ENCODE assay signal across 8 cellular contexts in the genomic region with DNA sequence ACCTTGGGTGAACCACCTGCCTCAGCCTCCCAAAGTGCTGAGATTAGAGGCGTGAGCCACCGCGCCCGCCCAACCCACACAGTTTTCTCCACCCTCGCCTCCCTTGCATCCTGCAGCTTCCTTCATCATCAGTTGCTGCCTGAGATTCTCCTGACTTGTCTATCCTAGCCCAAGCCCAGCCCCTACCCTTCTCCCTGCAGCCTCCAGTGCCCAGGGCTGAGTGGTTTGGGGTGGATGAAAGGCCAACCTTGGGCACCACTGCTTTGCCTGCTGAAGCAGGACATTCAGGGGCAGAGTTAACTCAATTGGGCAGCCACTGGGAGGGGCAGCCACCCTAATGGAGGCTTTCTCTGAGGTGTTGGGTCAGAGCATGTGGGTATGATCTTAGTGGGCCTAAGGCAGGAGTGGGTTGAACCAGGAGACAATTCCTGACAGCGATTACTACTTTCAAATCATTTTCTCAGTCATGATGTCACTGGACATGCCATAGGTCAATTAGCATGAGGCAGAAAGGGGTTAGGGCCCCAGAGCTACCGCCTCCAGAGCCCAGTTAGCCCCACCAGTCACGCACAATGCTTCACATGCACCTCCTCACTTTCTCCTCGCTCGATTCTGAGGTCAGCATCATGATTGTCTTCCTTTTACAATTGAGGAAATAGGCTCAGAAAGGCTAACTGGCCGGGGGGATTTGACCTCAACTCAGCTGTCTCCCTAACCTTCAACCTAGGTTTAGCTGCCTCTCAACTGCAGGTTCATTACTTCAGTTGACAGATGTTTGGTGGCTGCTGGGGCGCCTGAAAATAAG. TPM values are rescaled to one million over a fixed set of nuclear protein-coding genes. Genes with fewer than 3 reads are reported as not detected.
DNase-seq lines count a peak whose midpoint lies in the region; ATAC-seq, FAIRE-seq and TF ChIP-seq lines count a peak whose summit lies in the region.

No MANE protein-coding gene starts in this region.

- POLR2A ChIA-PET in activated CD8-positive, alpha-beta T cell treated with anti-CD3 and anti-CD28 coated beads, Interleukin-2, amount 10 ng/mL, durations not matched to agents 7 days and 5 days (lab: Charles Lee) = interaction anchor here (0.8 to 2.0 kb wide), 7 partner anchors 8 to 58 kb away, joined by 3 to 15 read pairs (median 3); a partner anchor contains a TSS

- peak overlapping the region; percentile 76 for H3K4me2 ChIP-seq in keratinocyte (ENCODE audit: control insufficient read depth, extremely low read depth, insufficient read depth, low read depth, low read length)

- H2AFZ ChIP-seq in keratinocyte (ENCODE audit: control insufficient read depth, low read length) = no peak overlapping the region

- peak overlapping the region; percentile 89 for H3K4me3 Mint-ChIP-seq in activated CD8-positive, alpha-beta T cell treated with anti-CD3 and anti-CD28 coated beads, Interleukin-2, amount 10 ng/mL, durations not matched to agents 7 days and 5 days

- H3K79me2 ChIP-seq in keratinocyte (ENCODE audit: control insufficient read depth, insufficient read depth, low read length) = peaks cover 12% of the 10 kb centered on the region

- H3K27me3 ChIP-seq in keratinocyte (ENCODE audit: control insufficient read depth, extremely low read depth, insufficient read depth, low read length) (no peaks in the 10 kb centered on the region), thoracic aorta (replicated peaks; ENCODE audit: insufficient read depth) (no peaks in the 10 kb centered on the region)

- CTCF ChIA-PET in activated CD8-positive, alpha-beta T cell treated with anti-CD3 and anti-CD28 coated beads, Interleukin-2, amount 10 ng/mL, durations not matched to agents 7 days and 5 days (lab: Charles Lee) = interaction anchor here (0.8 to 2.8 kb wide), 2 partner anchors 9 to 35 kb away, joined by 3 to 9 read pairs; a partner anchor contains a TSS

- H3K27ac ChIP-seq in keratinocyte (ENCODE audit: control insufficient read depth, insufficient read depth, low read length) = peak overlapping the region; percentile 98
- H3K27ac ChIP-seq in thoracic aorta = peak overlapping the region; percentile 94 to 99

- H3K9ac ChIP-seq in ES-I3 (ENCODE audit: low read depth, low read length) (peak overlapping the region; percentile 99), keratinocyte (ENCODE audit: control insufficient read depth, extremely low read depth, insufficient read depth, low read length) (peak overlapping the region; percentile 89)

- H3K4me3 ChIP-seq in keratinocyte (ENCODE audit: control insufficient read depth in 2 of 3, extremely low read depth in 1 of 3, insufficient read depth in 2 of 3, low read depth in 1 of 3, low read length in 3 of 3) = peak overlapping the region in 1 of 3 experiments; percentile 74
- peak overlapping the region; percentile 92 for H3K4me3 ChIP-seq in thoracic aorta

- FAIRE-seq in keratinocyte (lab: Jason Lieb, UNC) = no peak

- no peaks in the 10 kb centered on the region for H3K9me3 ChIP-seq in ES-I3 (ENCODE audit: control insufficient read depth, insufficient read depth, low read length)
- H3K9me3 ChIP-seq in keratinocyte (ENCODE audit: control insufficient read depth, low read depth, low read length) = no peaks in the 10 kb centered on the region
- H3K9me3 ChIP-seq in thoracic aorta = no peaks in the 10 kb centered on the region

- H3K36me3 ChIP-seq in ES-I3 (ENCODE audit: insufficient read depth, low read length) = no peaks in the 10 kb centered on the region
- peaks cover 14 to 34% of the 10 kb centered on the region in 2 experiments for H3K36me3 ChIP-seq in keratinocyte (ENCODE audit: control insufficient read depth in 2 of 2, extremely low read depth in 1 of 2, insufficient read depth in 2 of 2, low read length in 2 of 2)
- peaks cover 19% of the 10 kb centered on the region for H3K36me3 ChIP-seq in thoracic aorta

- peak; percentile 41 for DNase-seq in activated CD8-positive, alpha-beta T cell treated with anti-CD3 and anti-CD28 coated beads, Interleukin-2, amount 10 ng/mL, durations not matched to agents 7 days and 5 days
- DNase-seq in keratinocyte (ENCODE audit: low read depth, low spot score) (no peak), thoracic aorta (ENCODE audit: low spot score) (no peak)
- DNase-seq in stimulated activated CD4-positive, alpha-beta T cell treated with anti-CD3 and anti-CD28 coated beads, Interleukin-15, amount 100 ng/mL, for 24 hours = no peak
- no peak for DNase-seq in effector CD4-positive, alpha-beta T cell

- peaks cover 48% of the 10 kb centered on the region for H3K4me1 Mint-ChIP-seq in activated CD8-positive, alpha-beta T cell treated with anti-CD3 and anti-CD28 coated beads, Interleukin-2, amount 10 ng/mL, durations not matched to agents 7 days and 5 days (ENCODE audit: low read depth)

- H4K20me1 ChIP-seq in keratinocyte (ENCODE audit: control insufficient read depth, extremely low read depth, insufficient read depth, low read length) = no peaks in the 10 kb centered on the region

- H3K4me1 ChIP-seq in ES-I3 (ENCODE audit: insufficient read depth, low read length) = peaks cover 5% of the 10 kb centered on the region
- peaks cover 52% of the 10 kb centered on the region for H3K4me1 ChIP-seq in keratinocyte (ENCODE audit: control insufficient read depth, extremely low read depth, insufficient read depth, low read length)
- peaks cover 19 to 42% of the 10 kb centered on the region in 2 donors for H3K4me1 ChIP-seq in thoracic aorta (ENCODE audit: control insufficient read depth in 1 of 2, low read depth in 2 of 2)

- ATAC-seq in HG03135 (IDR thresholded peaks at IDR 0.05; ENCODE audit: unreplicated experiment) (peak; percentile 11), thoracic aorta (ENCODE audit: insufficient number of reproducible peaks, low FRiP score, low read depth) (no peak), HG02840 (IDR thresholded peaks at IDR 0.05; ENCODE audit: low FRiP score, unreplicated experiment) (no peak)
- ATAC-seq in activated CD8-positive, alpha-beta T cell treated with anti-CD3 and anti-CD28 coated beads, Interleukin-2, amount 10 ng/mL, durations not matched to agents 7 days and 5 days = no peak

- peaks cover 50% of the 10 kb centered on the region for H3K36me3 Mint-ChIP-seq in activated CD8-positive, alpha-beta T cell treated with anti-CD3 and anti-CD28 coated beads, Interleukin-2, amount 10 ng/mL, durations not matched to agents 7 days and 5 days (ENCODE audit: low read depth)

- TF ChIP-seq CTCF in keratinocyte (optimal IDR thresholded peaks at IDR 0.05 in 1 of 3, IDR thresholded peaks at IDR 0.05 in 1 of 3, conservative IDR thresholded peaks at IDR 0.05 in 1 of 3; ENCODE audit: extremely low read depth in 1 of 3, insufficient read depth in 2 of 3, low read length in 3 of 3) (no peak), thoracic aorta (IDR thresholded peaks at IDR 0.05) (no peak)

- H3K27me3 Mint-ChIP-seq in activated CD8-positive, alpha-beta T cell treated with anti-CD3 and anti-CD28 coated beads, Interleukin-2, amount 10 ng/mL, durations not matched to agents 7 days and 5 days (ENCODE audit: low read depth) = no peaks in the 10 kb centered on the region

- H3K9me1 ChIP-seq in keratinocyte (ENCODE audit: control insufficient read depth, extremely low read depth, insufficient read depth, low read length) = no peaks in the 10 kb centered on the region

- peak overlapping the region; percentile 98 for H3K27ac Mint-ChIP-seq in activated CD8-positive, alpha-beta T cell treated with anti-CD3 and anti-CD28 coated beads, Interleukin-2, amount 10 ng/mL, durations not matched to agents 7 days and 5 days

- dilution Hi-C loops in keratinocyte (cut with MboI; ENCODE audit: extremely low pct_ligation_motif_present, low sequenced_read_pairs) = no loop called here

- no peaks in the 10 kb centered on the region for H3K9me3 Mint-ChIP-seq in activated CD8-positive, alpha-beta T cell treated with anti-CD3 and anti-CD28 coated beads, Interleukin-2, amount 10 ng/mL, durations not matched to agents 7 days and 5 days (ENCODE audit: insufficient read depth)

RNA-seq across cellular contexts. Expression of a gene that starts 1.0 kb away (rescaled TPM):
- 10 to 100 TPM; 26.9 to 33.0 TPM for total RNA-seq in activated CD8-positive, alpha-beta T cell treated with anti-CD3 and anti-CD28 coated beads, Interleukin-2, amount 10 ng/mL, durations not matched to agents 7 days and 5 days
- polyA plus RNA-seq in keratinocyte = 40.3 to 57.7 TPM (median 51.9 TPM) in 3 replicates
- polyA plus RNA-seq in keratinocyte (2011; ENCODE audit: low read depth) = 13.5 TPM
- polyA plus RNA-seq in keratinocyte (2011; cell fraction: cytosol; rRNA removed) = 25.4 and 60.1 TPM in 2 replicates
- polyA plus RNA-seq in keratinocyte (2011; cell fraction: nucleus; rRNA removed) = 36.5 and 39.2 TPM in 2 replicates
- 59.4 and 124 TPM in 2 replicates for polyA plus RNA-seq in keratinocyte (2012; ENCODE audit: low replicate concordance)
- 19.1 to 44.3 TPM (median 19.4 TPM) in 3 replicates for polyA minus RNA-seq in keratinocyte
- 48.7 TPM for polyA minus RNA-seq in keratinocyte (2011; cell fraction: cytosol; rRNA and poly(A)+ RNA removed)
- 10.8 and 13.9 TPM in 2 replicates for polyA minus RNA-seq in keratinocyte (2011; cell fraction: nucleus; rRNA and poly(A)+ RNA removed)
- total RNA-seq in thoracic aorta = 10 to 100 TPM; 51.7 to 53.0 TPM

RNA-seq across cellular contexts. Expression of a gene that starts 5.5 kb away (rescaled TPM):
- 10 to 100 TPM; 81.5 to 87.8 TPM for total RNA-seq in activated CD8-positive, alpha-beta T cell treated with anti-CD3 and anti-CD28 coated beads, Interleukin-2, amount 10 ng/mL, durations not matched to agents 7 days and 5 days
- polyA plus RNA-seq in keratinocyte = 9.7 to 23.3 TPM (median 10.0 TPM) in 3 replicates
- polyA plus RNA-seq in keratinocyte (2011; ENCODE audit: low read depth) = 9.0 TPM
- 11.0 and 16.3 TPM in 2 replicates for polyA plus RNA-seq in keratinocyte (2011; cell fraction: cytosol; rRNA removed)
- 10.7 and 13.0 TPM in 2 replicates for polyA plus RNA-seq in keratinocyte (2011; cell fraction: nucleus; rRNA removed)
- polyA plus RNA-seq in keratinocyte (2012; ENCODE audit: low replicate concordance) = 49.0 and 59.7 TPM in 2 replicates
- 5.9 to 9.7 TPM (median 7.4 TPM) in 3 replicates for polyA minus RNA-seq in keratinocyte
- polyA minus RNA-seq in keratinocyte (2011; cell fraction: cytosol; rRNA and poly(A)+ RNA removed) = 14.0 TPM
- polyA minus RNA-seq in keratinocyte (2011; cell fraction: nucleus; rRNA and poly(A)+ RNA removed) = 2.7 and 3.0 TPM in 2 replicates
- 100 to 1,000 TPM in 1 of 2 donors, 10 to 100 TPM in 1; 81.8 to 107 TPM for total RNA-seq in thoracic aorta

RNA-seq across cellular contexts. Expression of a gene that starts 6.9 kb away (rescaled TPM):
- 100 to 1,000 TPM; 178 to 197 TPM for total RNA-seq in activated CD8-positive, alpha-beta T cell treated with anti-CD3 and anti-CD28 coated beads, Interleukin-2, amount 10 ng/mL, durations not matched to agents 7 days and 5 days
- 182 to 254 TPM (median 208 TPM) in 3 replicates for polyA plus RNA-seq in keratinocyte
- polyA plus RNA-seq in keratinocyte (2011; ENCODE audit: low read depth) = 228 TPM
- 136 and 242 TPM in 2 replicates for polyA plus RNA-seq in keratinocyte (2011; cell fraction: cytosol; rRNA removed)
- 88.4 and 97.8 TPM in 2 replicates for polyA plus RNA-seq in keratinocyte (2011; cell fraction: nucleus; rRNA removed)
- 206 and 370 TPM in 2 replicates for polyA plus RNA-seq in keratinocyte (2012; ENCODE audit: low replicate concordance)
- 67.7 to 176 TPM (median 81.0 TPM) in 3 replicates for polyA minus RNA-seq in keratinocyte
- polyA minus RNA-seq in keratinocyte (2011; cell fraction: cytosol; rRNA and poly(A)+ RNA removed) = 142 TPM
- polyA minus RNA-seq in keratinocyte (2011; cell fraction: nucleus; rRNA and poly(A)+ RNA removed) = 24.2 and 30.3 TPM in 2 replicates
- 100 to 1,000 TPM in 1 of 2 donors, 10 to 100 TPM in 1; 75.3 to 122 TPM for total RNA-seq in thoracic aorta

RNA-seq across cellular contexts. Expression of a gene that starts 9.5 kb away (rescaled TPM):
- 10 to 100 TPM; 38.0 to 41.3 TPM for total RNA-seq in activated CD8-positive, alpha-beta T cell treated with anti-CD3 and anti-CD28 coated beads, Interleukin-2, amount 10 ng/mL, durations not matched to agents 7 days and 5 days
- polyA plus RNA-seq in keratinocyte = 10.1 to 24.7 TPM (median 12.2 TPM) in 3 replicates
- polyA plus RNA-seq in keratinocyte (2011; ENCODE audit: low read depth) = 9.3 TPM
- polyA plus RNA-seq in keratinocyte (2011; cell fraction: cytosol; rRNA removed) = 9.2 and 17.4 TPM in 2 replicates
- polyA plus RNA-seq in keratinocyte (2011; cell fraction: nucleus; rRNA removed) = 18.2 and 23.5 TPM in 2 replicates
- 14.5 and 34.1 TPM in 2 replicates for polyA plus RNA-seq in keratinocyte (2012; ENCODE audit: low replicate concordance)
- 8.9 to 21.3 TPM (median 12.1 TPM) in 3 replicates for polyA minus RNA-seq in keratinocyte
- polyA minus RNA-seq in keratinocyte (2011; cell fraction: cytosol; rRNA and poly(A)+ RNA removed) = 17.5 TPM
- 3.3 and 6.4 TPM in 2 replicates for polyA minus RNA-seq in keratinocyte (2011; cell fraction: nucleus; rRNA and poly(A)+ RNA removed)
- 10 to 100 TPM; 13.5 to 53.2 TPM for total RNA-seq in thoracic aorta

RNA-seq across cellular contexts. Expression of a gene that starts 11.5 kb away (rescaled TPM):
- 10 to 100 TPM; 19.7 TPM for total RNA-seq in activated CD8-positive, alpha-beta T cell treated with anti-CD3 and anti-CD28 coated beads, Interleukin-2, amount 10 ng/mL, durations not matched to agents 7 days and 5 days
- polyA plus RNA-seq in keratinocyte = 32.5 to 46.9 TPM (median 42.0 TPM) in 3 replicates
- polyA plus RNA-seq in keratinocyte (2011; ENCODE audit: low read depth) = 22.4 TPM
- polyA plus RNA-seq in keratinocyte (2011; cell fraction: cytosol; rRNA removed) = 24.4 and 45.9 TPM in 2 replicates
- polyA plus RNA-seq in keratinocyte (2011; cell fraction: nucleus; rRNA removed) = 80.0 and 97.8 TPM in 2 replicates
- polyA plus RNA-seq in keratinocyte (2012; ENCODE audit: low replicate concordance) = 23.8 and 55.9 TPM in 2 replicates
- 59.1 to 134 TPM (median 63.1 TPM) in 3 replicates for polyA minus RNA-seq in keratinocyte
- 84.8 TPM for polyA minus RNA-seq in keratinocyte (2011; cell fraction: cytosol; rRNA and poly(A)+ RNA removed)
- 55.3 and 67.1 TPM in 2 replicates for polyA minus RNA-seq in keratinocyte (2011; cell fraction: nucleus; rRNA and poly(A)+ RNA removed)
- total RNA-seq in thoracic aorta = 10 to 100 TPM; 31.5 to 39.7 TPM
